ENCODE assay signal across 26 cellular contexts in genomic region chr10:124078714-124079113, GRCh38. TPM values are rescaled to one million over a fixed set of nuclear protein-coding genes. Genes with fewer than 3 reads are reported as not detected.
"Had no signal": no experiment of that assay in that cellular context is flagged by ENCODE, and none has a peak within 500 bp of the region (broad histone marks: within the 10 kb centered on the region; RNA-seq: fewer than 3 reads in every experiment).

No MANE protein-coding gene starts in this region.

- H3K4me3 Mint-ChIP-seq: activated CD4-positive, alpha-beta memory T cell treated with anti-CD3 and anti-CD28 coated beads for 36 hours; activated CD4-positive, alpha-beta T cell treated with anti-CD3 and anti-CD28 coated beads, Interleukin-2, amount 10 ng/mL, durations not matched to agents 7 days and 5 days; activated naive CD8-positive, alpha-beta T cell treated with anti-CD3 and anti-CD28 coated beads, Interleukin-2, amount 50 U/mL, for 24 hours; activated T-cell treated with anti-CD3 and anti-CD28 coated beads, Interleukin-2, amount 50 U/mL, for 4 hours; brain; T-helper 17 cell had no signal

- H3K36me3 Mint-ChIP-seq: activated CD4-positive, alpha-beta memory T cell treated with anti-CD3 and anti-CD28 coated beads for 36 hours had no signal

- H3K4me3 ChIP-seq: PC-9 had no signal

- DNase-seq: activated CD4-positive, alpha-beta memory T cell treated with anti-CD3 and anti-CD28 coated beads for 36 hours; activated CD4-positive, alpha-beta T cell treated with anti-CD3 and anti-CD28 coated beads, Interleukin-2, amount 10 ng/mL, durations not matched to agents 7 days and 5 days; activated CD4-positive, CD25-positive, alpha-beta regulatory T cell; activated CD8-positive, alpha-beta memory T cell treated with anti-CD3 and anti-CD28 coated beads for 24 hours; activated effector memory CD4-positive, alpha-beta T cell treated with anti-CD3 and anti-CD28 coated beads, Interleukin-2, amount 50 U/mL, for 16 hours; activated naive CD4-positive, alpha-beta T cell treated with Interleukin-2 at 50 U/mL for 16 hours; activated naive CD8-positive, alpha-beta T cell treated with anti-CD3 and anti-CD28 coated beads, Interleukin-2, amount 50 U/mL, for 24 hours; activated T-cell treated with anti-CD3 and anti-CD28 coated beads, Interleukin-2, amount 50 U/mL, for 4 hours; amygdala; Kasumi-1; NCI-H1092; NCI-H1417 treated with DMSO at 0.1 percent for 48 hours; NCI-H1694; NCI-H2029; NCI-H2107; NCI-H2171 treated with DMSO at 0.1 percent for 48 hours; NCI-H226; NCI-H526 treated with DMSO at 0.1 percent for 48 hours; PC-9; SHP77 treated with DMSO at 0.1 percent for 48 hours; T-helper 17 cell; T-helper 9 cell had no signal

- H2AFZ ChIP-seq: PC-9 had no signal

- H3K4me2 ChIP-seq: PC-9 had no signal

- H3K27ac ChIP-seq: PC-9, VCaP had no signal

- H3K27ac Mint-ChIP-seq: activated CD4-positive, alpha-beta memory T cell treated with anti-CD3 and anti-CD28 coated beads for 36 hours; activated CD4-positive, alpha-beta T cell treated with anti-CD3 and anti-CD28 coated beads, Interleukin-2, amount 10 ng/mL, durations not matched to agents 7 days and 5 days; activated naive CD4-positive, alpha-beta T cell treated with anti-CD3 and anti-CD28 coated beads, Interleukin-2, amount 50 U/mL, for 72 hours; activated naive CD8-positive, alpha-beta T cell treated with anti-CD3 and anti-CD28 coated beads, Interleukin-2, amount 50 U/mL, for 24 hours; T-helper 17 cell had no signal

- ATAC-seq: activated naive CD4-positive, alpha-beta T cell treated with anti-CD3 and anti-CD28 coated beads, Interleukin-2, amount 50 U/mL, for 72 hours; activated naive CD8-positive, alpha-beta T cell treated with anti-CD3 and anti-CD28 coated beads, Interleukin-2, amount 50 U/mL, for 24 hours; activated T-cell treated with anti-CD3 and anti-CD28 coated beads, Interleukin-2, amount 50 U/mL, for 4 hours; T-helper 17 cell had no signal

- H3K9me3 Mint-ChIP-seq: activated CD4-positive, alpha-beta memory T cell treated with anti-CD3 and anti-CD28 coated beads for 36 hours; activated CD4-positive, alpha-beta T cell treated with anti-CD3 and anti-CD28 coated beads, Interleukin-2, amount 10 ng/mL, durations not matched to agents 7 days and 5 days; activated naive CD8-positive, alpha-beta T cell treated with anti-CD3 and anti-CD28 coated beads, Interleukin-2, amount 50 U/mL, for 24 hours; activated T-cell treated with anti-CD3 and anti-CD28 coated beads, Interleukin-2, amount 50 U/mL, for 4 hours had no signal

RNA-seq across cellular contexts. Expression of gene CHST15, which starts 14.7 kb away (rescaled TPM):
- total RNA-seq: activated CD4-positive, alpha-beta T cell treated with anti-CD3 and anti-CD28 coated beads, Interleukin-2, amount 10 ng/mL, durations not matched to agents 7 days and 5 days; SK-MEL-5 had no signal
